ENCODE assay signal across 8 cellular contexts in genomic region chr15:95291878-95292472, GRCh38.
A peak's percentile ranks its signal among the peaks of the same experiment; 100 is the strongest.
DNase-seq lines count a peak whose midpoint lies in the region; ATAC-seq and TF ChIP-seq lines count a peak whose summit lies in the region.

No MANE protein-coding gene starts in this region.

- H3K27me3 ChIP-seq in Loucy (ENCODE audit: insufficient read depth, low read length, poor library complexity, severe bottlenecking) (no peaks in the 10 kb centered on the region), breast epithelium (no peaks in the 10 kb centered on the region)

- H2AFZ ChIP-seq in Loucy (ENCODE audit: low read length) = no peak overlapping the region

- TF ChIP-seq CTCF in AG09319 (IDR thresholded peaks at IDR 0.05; ENCODE audit: low read depth, low read length) = peak; percentile 53
- peak; percentile 87 for TF ChIP-seq CTCF in Loucy (conservative IDR thresholded peaks at IDR 0.05; ENCODE audit: low read length)
- TF ChIP-seq CTCF in breast epithelium (IDR thresholded peaks at IDR 0.05) = peak; percentile 34 to 47 (median 36)

- H3F3A ChIP-seq in Loucy (ENCODE audit: low read depth) = no peaks in the 10 kb centered on the region

- no peak overlapping the region for H3K9ac ChIP-seq in Loucy (ENCODE audit: low read depth, low read length, poor library complexity, severe bottlenecking)

- DNase-seq in AG09319 (ENCODE audit: extremely low read depth, low read depth) (no peak), breast epithelium (ENCODE audit: low spot score in 2 of 2) (no peak), lung microvascular endothelial cell (ENCODE audit: low read depth in 2 of 2) (peak; percentile 59 to 69), middle frontal gyrus (ENCODE audit: extremely low spot score, low spot score) (no peak), ureter (ENCODE audit: low spot score) (no peak)

- TF ChIP-seq POLR2A in breast epithelium (IDR thresholded peaks at IDR 0.05) = no peak

- no peaks in the 10 kb centered on the region for H3K36me3 ChIP-seq in Loucy (ENCODE audit: insufficient read depth, low read length)
- H3K36me3 ChIP-seq in breast epithelium = no peaks in the 10 kb centered on the region

- H3K27ac ChIP-seq in breast epithelium = no peak overlapping the region

- peaks cover 35% of the 10 kb centered on the region for H3K4me1 ChIP-seq in Loucy (ENCODE audit: insufficient read depth, low read length, poor library complexity, severe bottlenecking)
- no peaks in the 10 kb centered on the region for H3K4me1 ChIP-seq in breast epithelium

- intact Hi-C loops in breast epithelium (cut with DNase I; ENCODE audit: low total_unique reads) = no loop called here

- H3K9me3 ChIP-seq in Loucy (ENCODE audit: insufficient read depth, low read depth, low read length) (no peaks in the 10 kb centered on the region), breast epithelium (no peaks in the 10 kb centered on the region)

- no peaks in the 10 kb centered on the region for H4K20me1 ChIP-seq in Loucy (ENCODE audit: insufficient read depth, low read length, poor library complexity, severe bottlenecking)

- ATAC-seq in GM18502 (IDR thresholded peaks at IDR 0.05; ENCODE audit: poor library complexity, unreplicated experiment) (peak; percentile 65), HG03045 (IDR thresholded peaks at IDR 0.05; ENCODE audit: unreplicated experiment) (no peak)

- H3K4me2 ChIP-seq in Loucy (ENCODE audit: low read depth, low read length, poor library complexity, severe bottlenecking) = no peak overlapping the region

- H3K79me2 ChIP-seq in Loucy (ENCODE audit: insufficient read depth, low read length) = no peaks in the 10 kb centered on the region

- H3K9me2 ChIP-seq in Loucy (replicated peaks; ENCODE audit: low read depth, low read length) = no peaks in the 10 kb centered on the region

- no peak overlapping the region for H3K4me3 ChIP-seq in Loucy (ENCODE audit: low read length, poor library complexity, severe bottlenecking)
- no peak overlapping the region for H3K4me3 ChIP-seq in breast epithelium

Comparison
In these comparisons a context has a peak if more than half of its experiments do, and no peak if none do; other contexts are left out.
1. DNase-seq: peak in lung microvascular endothelial cell (2 of 2); none in AG09319 (single experiment), breast epithelium (0 of 2), middle frontal gyrus (single experiment) and ureter (single experiment).
2. CTCF ChIP-seq: peak in every context shown above with its lines; median percentile 87 in Loucy; 53 in AG09319; 36 in breast epithelium.